ENCODE assay signal across 8 cellular contexts in genomic region chr1:226082959-226083302, GRCh38. TPM values are rescaled to one million over a fixed set of nuclear protein-coding genes. Genes with fewer than 3 reads are reported as not detected.
A peak's percentile ranks its signal among the peaks of the same experiment; 100 is the strongest.
DNase-seq lines count a peak whose midpoint lies in the region; ATAC-seq, FAIRE-seq and TF ChIP-seq lines count a peak whose summit lies in the region.

No MANE protein-coding gene starts in this region.

- H3K4me1 ChIP-seq in mammary epithelial cell (ENCODE audit: insufficient read depth, low read length) (peaks cover 7% of the 10 kb centered on the region), kidney (ENCODE audit: control insufficient read depth in 1 of 2, insufficient read depth in 1 of 2, low read depth in 1 of 2, low read length in 2 of 2) (peaks cover 4% of the 10 kb centered on the region in 2 donors), stomach (peaks cover 0 to 19% (median 14%) of the 10 kb centered on the region in 4 donors)

- TSS peak; percentile 26 for BruUV-seq in mammary epithelial cell (replicated peaks; lab: Mats Ljungman, UMichigan)

- H2AFZ ChIP-seq in mammary epithelial cell (ENCODE audit: low read depth, low read length), result peak overlapping the region; percentile 93

- H3K9ac ChIP-seq in mammary epithelial cell (ENCODE audit: insufficient read depth, low read length), result no peak overlapping the region
- peak overlapping the region; percentile 46 to 73 for H3K9ac ChIP-seq in kidney (ENCODE audit: low read length in 2 of 2)

- H3K4me3 Mint-ChIP-seq in T-helper 1 cell treated with Interleukin-12 subunit alpha and Interleukin-12 subunit beta and Interleukin-4 antibody, amounts not matched to agents 30 μg/mL and 1 μg/mL, for 36 hours, result peak overlapping the region; percentile 96

- no peaks in the 10 kb centered on the region for H3K36me3 ChIP-seq in mammary epithelial cell (ENCODE audit: insufficient read depth, low read length)
- H3K36me3 ChIP-seq in kidney (ENCODE audit: control insufficient read depth in 1 of 2, insufficient read depth in 2 of 2, low read length in 2 of 2), result no peaks in the 10 kb centered on the region
- no peaks in the 10 kb centered on the region for H3K36me3 ChIP-seq in stomach

- no peaks in the 10 kb centered on the region for H4K20me1 ChIP-seq in mammary epithelial cell (ENCODE audit: insufficient read depth, low read length)

- H3K27me3 ChIP-seq in mammary epithelial cell (ENCODE audit: insufficient read depth, low read length), result no peaks in the 10 kb centered on the region
- no peaks in the 10 kb centered on the region for H3K27me3 ChIP-seq in stomach

- H3K27ac Mint-ChIP-seq in T-helper 1 cell treated with Interleukin-12 subunit alpha and Interleukin-12 subunit beta and Interleukin-4 antibody, amounts not matched to agents 30 μg/mL and 1 μg/mL, for 36 hours, result no peak overlapping the region

- in situ Hi-C loops in mammary epithelial cell (cut with MboI; ENCODE audit: low sequenced_read_pairs in 2 of 2), result no loop called here

- H3K9me3 Mint-ChIP-seq in T-helper 1 cell treated with Interleukin-12 subunit alpha and Interleukin-12 subunit beta and Interleukin-4 antibody, amounts not matched to agents 30 μg/mL and 1 μg/mL, for 36 hours, result no peaks in the 10 kb centered on the region

- FAIRE-seq in kidney (lab: Jason Lieb, UNC), result no peak

- DNase-seq in T-helper 1 cell, result no peak
- DNase-seq in NCI-H69 (lab: John Stamatoyannopoulos, UW), result peak; percentile 73
- peak; percentile 42 for DNase-seq in mammary epithelial cell
- DNase-seq in kidney, result peak; percentile 91
- peak; percentile 64 for DNase-seq in stomach

- no CpG with 5 or more reads among the region's 23 CpGs for WGBS in mammary epithelial cell (ENCODE audit: low coverage, missing lambda C conversion rate)
- WGBS in stomach, 5 donors, result 0 to 3% (median 2%) methylated on average over 6 to 23 of the region's 23 CpGs

- H3K4me1 Mint-ChIP-seq in T-helper 1 cell treated with Interleukin-12 subunit alpha and Interleukin-12 subunit beta and Interleukin-4 antibody, amounts not matched to agents 30 μg/mL and 1 μg/mL, for 36 hours (ENCODE audit: low read depth), result peaks cover 7% of the 10 kb centered on the region

- no peak for TF ChIP-seq EP300 in stomach (IDR thresholded peaks at IDR 0.05)

- H3K27ac ChIP-seq in mammary epithelial cell (ENCODE audit: insufficient read depth, low read depth, low read length), result no peak overlapping the region
- peak overlapping the region in 1 of 2 donors; percentile 13 for H3K27ac ChIP-seq in kidney (ENCODE audit: low read depth in 2 of 2, low read length in 2 of 2)
- peak overlapping the region; percentile 43 to 87 (median 79) for H3K27ac ChIP-seq in stomach

- H3K36me3 Mint-ChIP-seq in T-helper 1 cell treated with Interleukin-12 subunit alpha and Interleukin-12 subunit beta and Interleukin-4 antibody, amounts not matched to agents 30 μg/mL and 1 μg/mL, for 36 hours (ENCODE audit: low read depth), result no peaks in the 10 kb centered on the region

- peaks cover 5% of the 10 kb centered on the region for H3K27me3 Mint-ChIP-seq in T-helper 1 cell treated with Interleukin-12 subunit alpha and Interleukin-12 subunit beta and Interleukin-4 antibody, amounts not matched to agents 30 μg/mL and 1 μg/mL, for 36 hours (ENCODE audit: low read depth)

- no peak for TF ChIP-seq CTCF in mammary epithelial cell (conservative IDR thresholded peaks at IDR 0.05 in 1 of 2, IDR thresholded peaks at IDR 0.05 in 1 of 2; ENCODE audit: extremely low read depth in 1 of 2, insufficient read depth in 1 of 2, low read depth in 1 of 2, low read length in 2 of 2)
- TF ChIP-seq CTCF in kidney (IDR thresholded peaks at IDR 0.05; ENCODE audit: borderline replicate concordance, extremely low read depth, insufficient read depth), result no peak
- no peak for TF ChIP-seq CTCF in stomach (IDR thresholded peaks at IDR 0.05)

- H3K79me2 ChIP-seq in mammary epithelial cell (ENCODE audit: insufficient read depth, low read length), result no peaks in the 10 kb centered on the region

- intact Hi-C loops in mammary epithelial cell (cut with micrococcal nuclease), result loop anchor here (1.0 to 5.0 kb wide), 2 partner anchors 19 to 39 kb away; no protein-coding TSS in a partner anchor
- intact Hi-C loops in kidney (cut with DNase I), result no loop called here
- intact Hi-C loops in stomach (cut with DNase I; ENCODE audit: low total_unique reads), result no loop called here

- peak overlapping the region; percentile 47 to 75 (median 58) for H3K4me3 ChIP-seq in mammary epithelial cell (replicated peaks in 1 of 3; ENCODE audit: insufficient read depth in 1 of 3, low read depth in 2 of 3, low read length in 3 of 3)
- H3K4me3 ChIP-seq in kidney (ENCODE audit: low read length in 2 of 2), result peak overlapping the region; percentile 39 to 73
- H3K4me3 ChIP-seq in stomach, result peak overlapping the region; percentile 70 to 82 (median 75)

- no peak for TF ChIP-seq POLR2A in stomach (IDR thresholded peaks at IDR 0.05)

- CTCF ChIA-PET in mammary epithelial cell (lab: Charles Lee; ENCODE audit: low non-redundant PET), result interaction anchor here (0.7 kb wide), 1 partner anchor 15 kb away, joined by 4 read pairs; no protein-coding TSS in a partner anchor

- H3K4me2 ChIP-seq in mammary epithelial cell (ENCODE audit: insufficient read depth, low read depth, low read length), result peak overlapping the region; percentile 81

- dilution Hi-C loops in mammary epithelial cell (cut with HindIII; ENCODE audit: low sequenced_read_pairs), result no loop called here

- peak; percentile 18 for ATAC-seq in HG02610 (IDR thresholded peaks at IDR 0.05; ENCODE audit: unreplicated experiment)
- ATAC-seq in GM18519 (IDR thresholded peaks at IDR 0.05; ENCODE audit: low FRiP score, unreplicated experiment), result no peak

- H3K9me3 ChIP-seq in mammary epithelial cell (replicated peaks; ENCODE audit: insufficient read depth, low read length) (no peaks in the 10 kb centered on the region), kidney (ENCODE audit: control insufficient read depth in 1 of 2, low read length in 2 of 2) (no peaks in the 10 kb centered on the region), stomach (no peaks in the 10 kb centered on the region)

RNA-seq across cellular contexts. Expression of gene H3-3A, which starts 20.4 kb away (rescaled TPM):
- total RNA-seq in mammary epithelial cell (100 to 1,000 TPM; 209 to 262 TPM), kidney (524 TPM), stomach (100 to 1,000 TPM in 3 of 5 donors, 10 to 100 TPM in 2; 30.7 to 541 (median 237) TPM)
- polyA plus RNA-seq in mammary epithelial cell (394 TPM), kidney (ENCODE audit: insufficient read depth, low read depth, low replicate concordance) (404 TPM), stomach (100 to 1,000 TPM; 754 to 995 (median 822) TPM)
- 16.2 TPM for polyA minus RNA-seq in mammary epithelial cell

Comparison
In these comparisons a context has a peak if more than half of its experiments do, and no peak if none do; other contexts are left out.
1. DNase-seq: peak in NCI-H69 (single experiment), mammary epithelial cell (single experiment), kidney (single experiment) and stomach (single experiment); none in T-helper 1 cell (0 of 5).
2. Peak in every context shown above with its lines, with median percentiles within 50 percentile points of each other: H3K4me3 ChIP-seq.